1 cellular context compared by ENCODE assay signal in the genomic region with DNA sequence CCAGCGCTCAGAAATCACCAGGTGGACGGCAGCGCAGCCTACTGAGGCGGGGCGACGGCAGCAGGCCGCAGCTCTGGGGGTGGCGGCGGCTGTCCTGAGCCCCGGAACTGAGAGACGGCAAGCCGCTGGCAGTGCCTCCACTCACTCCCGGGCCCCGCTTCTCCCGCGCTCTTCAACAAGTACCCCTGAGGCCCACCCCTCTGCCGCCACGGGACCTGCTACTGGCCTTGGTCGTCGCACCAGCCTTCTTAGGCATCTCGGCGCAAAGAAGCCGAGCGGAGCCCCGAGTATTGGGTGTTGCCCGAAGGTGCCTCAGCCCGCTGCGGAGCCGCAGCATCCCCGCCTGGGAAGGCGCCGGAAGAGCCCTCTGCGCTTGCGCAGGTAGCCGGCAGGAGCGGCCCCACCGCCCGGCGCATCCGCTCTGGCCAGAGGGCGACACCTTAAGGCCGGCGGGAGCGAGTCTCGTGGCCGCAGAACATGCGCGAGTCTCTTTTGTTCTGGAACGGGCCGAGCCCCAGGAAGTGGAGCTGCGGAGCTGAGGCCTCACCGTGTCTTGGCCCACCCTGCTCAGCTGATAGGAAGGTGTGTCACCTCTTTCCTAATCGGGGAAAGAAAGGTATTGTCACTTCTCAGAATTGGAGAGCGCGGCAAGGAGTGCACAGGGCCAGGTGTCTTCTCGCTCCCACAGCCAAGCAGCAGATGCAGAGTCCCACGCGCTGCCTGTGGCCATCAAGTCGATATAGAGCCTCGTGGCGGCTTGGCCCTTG.
TF ChIP-seq lines count a peak whose summit lies in the region.

A gene (minus strand): TSS at position 369 of the 767 bp plus-strand sequence. CDS start 32 bp downstream, at position 337.

TF ChIP-seq in K562, 482 proteins besides CTCF, POLR2A, EP300 and RAD21 (continued from another document and continues in another):
- TF ChIP-seq SRSF9 (IDR thresholded peaks at IDR 0.05; ENCODE audit: borderline replicate concordance, low read depth, low read length) (no peak), ESRRB (CRISPR knock-in tag; IDR thresholded peaks at IDR 0.05; ENCODE audit: borderline replicate concordance) (no peak), RCOR1 (IDR thresholded peaks at IDR 0.05; ENCODE audit: borderline replicate concordance in 1 of 2, low read depth in 2 of 2, low read length in 2 of 2) (peak in 1 of 2 experiments; percentile 85; a peak in 2 of 4 replicates), SOX6 (IDR thresholded peaks at IDR 0.05) (peak; percentile 80), GABPA (tag; conservative IDR thresholded peaks at IDR 0.05; ENCODE audit: low read depth) (peak; percentile 97), BCOR (IDR thresholded peaks at IDR 0.05) (peak; percentile 5; the same call in 1 of the 2 replicates), BRD9 (IDR thresholded peaks at IDR 0.05; ENCODE audit: low read depth, partially characterized antibody) (no peak), TCF7 (IDR thresholded peaks at IDR 0.05; ENCODE audit: borderline replicate concordance) (no peak), ZSCAN32 (CRISPR knock-in tag; IDR thresholded peaks at IDR 0.05) (no peak), ZFP30 (CRISPR knock-in tag; IDR thresholded peaks at IDR 0.05; ENCODE audit: borderline replicate concordance) (no peak), TSC22D4 (tag; IDR thresholded peaks at IDR 0.05) (no peak), RBM17 (IDR thresholded peaks at IDR 0.05; ENCODE audit: borderline replicate concordance, low read depth, low read length) (no peak), ZNF41 (CRISPR knock-in tag; conservative IDR thresholded peaks at IDR 0.05) (no peak), POLR3A (IDR thresholded peaks at IDR 0.05; ENCODE audit: borderline replicate concordance, extremely low read depth, insufficient read depth, insufficient read length) (no peak), HNRNPLL (IDR thresholded peaks at IDR 0.05; ENCODE audit: low read depth, low read length, poor library complexity, severe bottlenecking) (peak; percentile 86), JUN (IDR thresholded peaks at IDR 0.05; ENCODE audit: borderline replicate concordance, low read depth, low read length) (peak; percentile 44; the same call in 1 of the 2 replicates), JUN (CRISPR knock-in tag; IDR thresholded peaks at IDR 0.05; ENCODE audit: borderline replicate concordance) (peak; percentile 57; the same call in 1 of the 2 replicates), ZKSCAN8 (CRISPR knock-in tag; IDR thresholded peaks at IDR 0.05) (no peak), PTBP1 (IDR thresholded peaks at IDR 0.05; ENCODE audit: low read depth, low read length) (no peak), HDAC3 (IDR thresholded peaks at IDR 0.05; ENCODE audit: borderline replicate concordance, partially characterized antibody) (no peak), ZNF695 (CRISPR knock-in tag; IDR thresholded peaks at IDR 0.05) (no peak), ASH1L (IDR thresholded peaks at IDR 0.05; ENCODE audit: borderline replicate concordance, low read depth, partially characterized antibody) (no peak), FOXK2 (conservative IDR thresholded peaks at IDR 0.05 in 1 of 2, IDR thresholded peaks at IDR 0.05 in 1 of 2; ENCODE audit: low read depth in 2 of 2) (0 out of 4 replicates have a peak, but pooled peaks of 1 of the 2 experiments have one; percentile 35), KLF16 (IDR thresholded peaks at IDR 0.05) (0 out of 2 replicates have a peak, but pooled peaks have one; percentile 14), RBM15 (IDR thresholded peaks at IDR 0.05; ENCODE audit: insufficient read depth, low read length) (no peak), CC2D1A (IDR thresholded peaks at IDR 0.05) (peak; percentile 63), TBL1XR1 (IDR thresholded peaks at IDR 0.05; ENCODE audit: low read length in 2 of 2) (0 out of 4 replicates have a peak, but pooled peaks of 1 of the 2 experiments have one; percentile 32), ZNF507 (tag; conservative IDR thresholded peaks at IDR 0.05) (no peak), STAT5A (IDR thresholded peaks at IDR 0.05; ENCODE audit: borderline replicate concordance, low read length) (no peak), NCOA4 (IDR thresholded peaks at IDR 0.05; ENCODE audit: partially characterized antibody) (no peak), ZNF766 (CRISPR knock-in tag; conservative IDR thresholded peaks at IDR 0.05) (peak; percentile 79; the same call in 1 of the 2 replicates), ZZZ3 (IDR thresholded peaks at IDR 0.05) (peak; percentile 76; the same call in 1 of the 2 replicates), MIER1 (IDR thresholded peaks at IDR 0.05; ENCODE audit: low read depth) (no peak), NR2C2 (CRISPR knock-in tag; IDR thresholded peaks at IDR 0.05) (peak; percentile 76; the same call in 1 of the 2 replicates), NR2C2 (tag; IDR thresholded peaks at IDR 0.05) (peak; percentile 74; the same call in 1 of the 2 replicates)
- TF ChIP-seq, protein P1, sequence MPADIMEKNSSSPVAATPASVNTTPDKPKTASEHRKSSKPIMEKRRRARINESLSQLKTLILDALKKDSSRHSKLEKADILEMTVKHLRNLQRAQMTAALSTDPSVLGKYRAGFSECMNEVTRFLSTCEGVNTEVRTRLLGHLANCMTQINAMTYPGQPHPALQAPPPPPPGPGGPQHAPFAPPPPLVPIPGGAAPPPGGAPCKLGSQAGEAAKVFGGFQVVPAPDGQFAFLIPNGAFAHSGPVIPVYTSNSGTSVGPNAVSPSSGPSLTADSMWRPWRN (IDR thresholded peaks at IDR 0.05; ENCODE audit: low read depth): no peak
- TF ChIP-seq, protein P2, sequence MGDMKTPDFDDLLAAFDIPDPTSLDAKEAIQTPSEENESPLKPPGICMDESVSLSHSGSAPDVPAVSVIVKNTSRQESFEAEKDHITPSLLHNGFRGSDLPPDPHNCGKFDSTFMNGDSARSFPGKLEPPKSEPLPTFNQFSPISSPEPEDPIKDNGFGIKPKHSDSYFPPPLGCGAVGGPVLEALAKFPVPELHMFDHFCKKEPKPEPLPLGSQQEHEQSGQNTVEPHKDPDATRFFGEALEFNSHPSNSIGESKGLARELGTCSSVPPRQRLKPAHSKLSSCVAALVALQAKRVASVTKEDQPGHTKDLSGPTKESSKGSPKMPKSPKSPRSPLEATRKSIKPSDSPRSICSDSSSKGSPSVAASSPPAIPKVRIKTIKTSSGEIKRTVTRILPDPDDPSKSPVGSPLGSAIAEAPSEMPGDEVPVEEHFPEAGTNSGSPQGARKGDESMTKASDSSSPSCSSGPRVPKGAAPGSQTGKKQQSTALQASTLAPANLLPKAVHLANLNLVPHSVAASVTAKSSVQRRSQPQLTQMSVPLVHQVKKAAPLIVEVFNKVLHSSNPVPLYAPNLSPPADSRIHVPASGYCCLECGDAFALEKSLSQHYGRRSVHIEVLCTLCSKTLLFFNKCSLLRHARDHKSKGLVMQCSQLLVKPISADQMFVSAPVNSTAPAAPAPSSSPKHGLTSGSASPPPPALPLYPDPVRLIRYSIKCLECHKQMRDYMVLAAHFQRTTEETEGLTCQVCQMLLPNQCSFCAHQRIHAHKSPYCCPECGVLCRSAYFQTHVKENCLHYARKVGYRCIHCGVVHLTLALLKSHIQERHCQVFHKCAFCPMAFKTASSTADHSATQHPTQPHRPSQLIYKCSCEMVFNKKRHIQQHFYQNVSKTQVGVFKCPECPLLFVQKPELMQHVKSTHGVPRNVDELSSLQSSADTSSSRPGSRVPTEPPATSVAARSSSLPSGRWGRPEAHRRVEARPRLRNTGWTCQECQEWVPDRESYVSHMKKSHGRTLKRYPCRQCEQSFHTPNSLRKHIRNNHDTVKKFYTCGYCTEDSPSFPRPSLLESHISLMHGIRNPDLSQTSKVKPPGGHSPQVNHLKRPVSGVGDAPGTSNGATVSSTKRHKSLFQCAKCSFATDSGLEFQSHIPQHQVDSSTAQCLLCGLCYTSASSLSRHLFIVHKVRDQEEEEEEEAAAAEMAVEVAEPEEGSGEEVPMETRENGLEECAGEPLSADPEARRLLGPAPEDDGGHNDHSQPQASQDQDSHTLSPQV (IDR thresholded peaks at IDR 0.05): no peak; the same call in 1 of the 2 replicates
- TF ChIP-seq, protein P3, sequence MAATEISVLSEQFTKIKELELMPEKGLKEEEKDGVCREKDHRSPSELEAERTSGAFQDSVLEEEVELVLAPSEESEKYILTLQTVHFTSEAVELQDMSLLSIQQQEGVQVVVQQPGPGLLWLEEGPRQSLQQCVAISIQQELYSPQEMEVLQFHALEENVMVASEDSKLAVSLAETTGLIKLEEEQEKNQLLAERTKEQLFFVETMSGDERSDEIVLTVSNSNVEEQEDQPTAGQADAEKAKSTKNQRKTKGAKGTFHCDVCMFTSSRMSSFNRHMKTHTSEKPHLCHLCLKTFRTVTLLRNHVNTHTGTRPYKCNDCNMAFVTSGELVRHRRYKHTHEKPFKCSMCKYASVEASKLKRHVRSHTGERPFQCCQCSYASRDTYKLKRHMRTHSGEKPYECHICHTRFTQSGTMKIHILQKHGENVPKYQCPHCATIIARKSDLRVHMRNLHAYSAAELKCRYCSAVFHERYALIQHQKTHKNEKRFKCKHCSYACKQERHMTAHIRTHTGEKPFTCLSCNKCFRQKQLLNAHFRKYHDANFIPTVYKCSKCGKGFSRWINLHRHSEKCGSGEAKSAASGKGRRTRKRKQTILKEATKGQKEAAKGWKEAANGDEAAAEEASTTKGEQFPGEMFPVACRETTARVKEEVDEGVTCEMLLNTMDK (IDR thresholded peaks at IDR 0.05; ENCODE audit: borderline replicate concordance, insufficient read depth, low read depth, low read length, poor library complexity, severe bottlenecking): peak; percentile 100
- TF ChIP-seq, protein P4, sequence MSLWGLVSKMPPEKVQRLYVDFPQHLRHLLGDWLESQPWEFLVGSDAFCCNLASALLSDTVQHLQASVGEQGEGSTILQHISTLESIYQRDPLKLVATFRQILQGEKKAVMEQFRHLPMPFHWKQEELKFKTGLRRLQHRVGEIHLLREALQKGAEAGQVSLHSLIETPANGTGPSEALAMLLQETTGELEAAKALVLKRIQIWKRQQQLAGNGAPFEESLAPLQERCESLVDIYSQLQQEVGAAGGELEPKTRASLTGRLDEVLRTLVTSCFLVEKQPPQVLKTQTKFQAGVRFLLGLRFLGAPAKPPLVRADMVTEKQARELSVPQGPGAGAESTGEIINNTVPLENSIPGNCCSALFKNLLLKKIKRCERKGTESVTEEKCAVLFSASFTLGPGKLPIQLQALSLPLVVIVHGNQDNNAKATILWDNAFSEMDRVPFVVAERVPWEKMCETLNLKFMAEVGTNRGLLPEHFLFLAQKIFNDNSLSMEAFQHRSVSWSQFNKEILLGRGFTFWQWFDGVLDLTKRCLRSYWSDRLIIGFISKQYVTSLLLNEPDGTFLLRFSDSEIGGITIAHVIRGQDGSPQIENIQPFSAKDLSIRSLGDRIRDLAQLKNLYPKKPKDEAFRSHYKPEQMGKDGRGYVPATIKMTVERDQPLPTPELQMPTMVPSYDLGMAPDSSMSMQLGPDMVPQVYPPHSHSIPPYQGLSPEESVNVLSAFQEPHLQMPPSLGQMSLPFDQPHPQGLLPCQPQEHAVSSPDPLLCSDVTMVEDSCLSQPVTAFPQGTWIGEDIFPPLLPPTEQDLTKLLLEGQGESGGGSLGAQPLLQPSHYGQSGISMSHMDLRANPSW (CRISPR knock-in tag; IDR thresholded peaks at IDR 0.05): no peak
- TF ChIP-seq, protein P5, sequence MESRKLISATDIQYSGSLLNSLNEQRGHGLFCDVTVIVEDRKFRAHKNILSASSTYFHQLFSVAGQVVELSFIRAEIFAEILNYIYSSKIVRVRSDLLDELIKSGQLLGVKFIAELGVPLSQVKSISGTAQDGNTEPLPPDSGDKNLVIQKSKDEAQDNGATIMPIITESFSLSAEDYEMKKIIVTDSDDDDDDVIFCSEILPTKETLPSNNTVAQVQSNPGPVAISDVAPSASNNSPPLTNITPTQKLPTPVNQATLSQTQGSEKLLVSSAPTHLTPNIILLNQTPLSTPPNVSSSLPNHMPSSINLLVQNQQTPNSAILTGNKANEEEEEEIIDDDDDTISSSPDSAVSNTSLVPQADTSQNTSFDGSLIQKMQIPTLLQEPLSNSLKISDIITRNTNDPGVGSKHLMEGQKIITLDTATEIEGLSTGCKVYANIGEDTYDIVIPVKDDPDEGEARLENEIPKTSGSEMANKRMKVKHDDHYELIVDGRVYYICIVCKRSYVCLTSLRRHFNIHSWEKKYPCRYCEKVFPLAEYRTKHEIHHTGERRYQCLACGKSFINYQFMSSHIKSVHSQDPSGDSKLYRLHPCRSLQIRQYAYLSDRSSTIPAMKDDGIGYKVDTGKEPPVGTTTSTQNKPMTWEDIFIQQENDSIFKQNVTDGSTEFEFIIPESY (CRISPR knock-in tag; IDR thresholded peaks at IDR 0.05): 0 out of 2 replicates have a peak, but pooled peaks have one; percentile 41
- TF ChIP-seq, protein P6, sequence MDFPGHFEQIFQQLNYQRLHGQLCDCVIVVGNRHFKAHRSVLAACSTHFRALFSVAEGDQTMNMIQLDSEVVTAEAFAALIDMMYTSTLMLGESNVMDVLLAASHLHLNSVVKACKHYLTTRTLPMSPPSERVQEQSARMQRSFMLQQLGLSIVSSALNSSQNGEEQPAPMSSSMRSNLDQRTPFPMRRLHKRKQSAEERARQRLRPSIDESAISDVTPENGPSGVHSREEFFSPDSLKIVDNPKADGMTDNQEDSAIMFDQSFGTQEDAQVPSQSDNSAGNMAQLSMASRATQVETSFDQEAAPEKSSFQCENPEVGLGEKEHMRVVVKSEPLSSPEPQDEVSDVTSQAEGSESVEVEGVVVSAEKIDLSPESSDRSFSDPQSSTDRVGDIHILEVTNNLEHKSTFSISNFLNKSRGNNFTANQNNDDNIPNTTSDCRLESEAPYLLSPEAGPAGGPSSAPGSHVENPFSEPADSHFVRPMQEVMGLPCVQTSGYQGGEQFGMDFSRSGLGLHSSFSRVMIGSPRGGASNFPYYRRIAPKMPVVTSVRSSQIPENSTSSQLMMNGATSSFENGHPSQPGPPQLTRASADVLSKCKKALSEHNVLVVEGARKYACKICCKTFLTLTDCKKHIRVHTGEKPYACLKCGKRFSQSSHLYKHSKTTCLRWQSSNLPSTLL (IDR thresholded peaks at IDR 0.05): no peak
- TF ChIP-seq, protein P7, sequence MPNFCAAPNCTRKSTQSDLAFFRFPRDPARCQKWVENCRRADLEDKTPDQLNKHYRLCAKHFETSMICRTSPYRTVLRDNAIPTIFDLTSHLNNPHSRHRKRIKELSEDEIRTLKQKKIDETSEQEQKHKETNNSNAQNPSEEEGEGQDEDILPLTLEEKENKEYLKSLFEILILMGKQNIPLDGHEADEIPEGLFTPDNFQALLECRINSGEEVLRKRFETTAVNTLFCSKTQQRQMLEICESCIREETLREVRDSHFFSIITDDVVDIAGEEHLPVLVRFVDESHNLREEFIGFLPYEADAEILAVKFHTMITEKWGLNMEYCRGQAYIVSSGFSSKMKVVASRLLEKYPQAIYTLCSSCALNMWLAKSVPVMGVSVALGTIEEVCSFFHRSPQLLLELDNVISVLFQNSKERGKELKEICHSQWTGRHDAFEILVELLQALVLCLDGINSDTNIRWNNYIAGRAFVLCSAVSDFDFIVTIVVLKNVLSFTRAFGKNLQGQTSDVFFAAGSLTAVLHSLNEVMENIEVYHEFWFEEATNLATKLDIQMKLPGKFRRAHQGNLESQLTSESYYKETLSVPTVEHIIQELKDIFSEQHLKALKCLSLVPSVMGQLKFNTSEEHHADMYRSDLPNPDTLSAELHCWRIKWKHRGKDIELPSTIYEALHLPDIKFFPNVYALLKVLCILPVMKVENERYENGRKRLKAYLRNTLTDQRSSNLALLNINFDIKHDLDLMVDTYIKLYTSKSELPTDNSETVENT (CRISPR knock-in tag; IDR thresholded peaks at IDR 0.05): peak; percentile 98
